ENCODE assay signal across 9 cellular contexts in genomic region chr2:3738454-3738853, GRCh38. TPM values are rescaled to one million over a fixed set of nuclear protein-coding genes. Genes with fewer than 3 reads are reported as not detected.
A peak's percentile ranks its signal among the peaks of the same experiment; 100 is the strongest.
DNase-seq lines count a peak whose midpoint lies in the region; ATAC-seq and TF ChIP-seq lines count a peak whose summit lies in the region.
"Had no signal": no experiment of that assay in that cellular context is flagged by ENCODE, and none has a peak within 500 bp of the region (broad histone marks: within the 10 kb centered on the region; RNA-seq: fewer than 3 reads in every experiment).

No MANE protein-coding gene starts in this region.

- TF ChIP-seq EP300 in transverse colon (IDR thresholded peaks at IDR 0.05; ENCODE audit: low read depth) = no peak

- DNase-seq in activated naive CD4-positive, alpha-beta T cell treated with anti-CD3 and anti-CD28 coated beads, Interleukin-2, amount 10 ng/mL, durations not matched to agents 7 days and 5 days = peak; percentile 32
- DNase-seq in activated naive CD4-positive, alpha-beta T cell treated with Interleukin-2 at 50 U/mL for 16 hours = no peak
- DNase-seq in LNCaP clone FGC (ENCODE audit: low read depth) = peak; percentile 35
- peak; percentile 33 for DNase-seq in activated CD8-positive, alpha-beta T cell treated with anti-CD3 and anti-CD28 coated beads, Interleukin-2, amount 10 ng/mL, durations not matched to agents 7 days and 5 days
- DNase-seq in renal cortical epithelial cell (ENCODE audit: low read depth) = peak; percentile 3
- no peak for DNase-seq in T1000 (lab: John Stamatoyannopoulos, UW)
- no peak for DNase-seq in sciatic nerve (ENCODE audit: low spot score)
- DNase-seq in transverse colon = no peak

- no peaks in the 10 kb centered on the region for H3K9me3 Mint-ChIP-seq in activated naive CD4-positive, alpha-beta T cell treated with anti-CD3 and anti-CD28 coated beads, Interleukin-2, amount 10 ng/mL, durations not matched to agents 7 days and 5 days
- H3K9me3 Mint-ChIP-seq in activated CD8-positive, alpha-beta T cell treated with anti-CD3 and anti-CD28 coated beads, Interleukin-2, amount 10 ng/mL, durations not matched to agents 7 days and 5 days (ENCODE audit: insufficient read depth) = no peaks in the 10 kb centered on the region
- H3K9me3 Mint-ChIP-seq: stimulated activated naive CD8-positive, alpha-beta T cell treated with anti-CD3 and anti-CD28 coated beads, Interleukin-15, Interleukin-2, amounts not matched to agents 100 ng/mL and 50 ng/mL, for 24 hours had no signal

- TF ChIP-seq POLR2A in transverse colon (IDR thresholded peaks at IDR 0.05) = no peak

- H3K36me3 ChIP-seq in transverse colon = no peaks in the 10 kb centered on the region

- no peaks in the 10 kb centered on the region for H3K36me3 Mint-ChIP-seq in activated naive CD4-positive, alpha-beta T cell treated with anti-CD3 and anti-CD28 coated beads, Interleukin-2, amount 10 ng/mL, durations not matched to agents 7 days and 5 days
- no peaks in the 10 kb centered on the region for H3K36me3 Mint-ChIP-seq in activated CD8-positive, alpha-beta T cell treated with anti-CD3 and anti-CD28 coated beads, Interleukin-2, amount 10 ng/mL, durations not matched to agents 7 days and 5 days (ENCODE audit: low read depth)

- H3K27me3 Mint-ChIP-seq in activated naive CD4-positive, alpha-beta T cell treated with anti-CD3 and anti-CD28 coated beads, Interleukin-2, amount 10 ng/mL, durations not matched to agents 7 days and 5 days = peaks cover 12% of the 10 kb centered on the region
- H3K27me3 Mint-ChIP-seq in activated CD8-positive, alpha-beta T cell treated with anti-CD3 and anti-CD28 coated beads, Interleukin-2, amount 10 ng/mL, durations not matched to agents 7 days and 5 days (ENCODE audit: low read depth) = peaks cover 6% of the 10 kb centered on the region

- H3K27ac ChIP-seq in transverse colon = no peak overlapping the region

- ATAC-seq in activated CD8-positive, alpha-beta T cell treated with anti-CD3 and anti-CD28 coated beads, Interleukin-2, amount 10 ng/mL, durations not matched to agents 7 days and 5 days = no peak
- ATAC-seq in sciatic nerve = no peak

- POLR2A ChIA-PET in activated CD8-positive, alpha-beta T cell treated with anti-CD3 and anti-CD28 coated beads, Interleukin-2, amount 10 ng/mL, durations not matched to agents 7 days and 5 days (lab: Charles Lee) = no interaction called here

- no peak overlapping the region for H3K4me3 ChIP-seq in LNCaP clone FGC (ENCODE audit: low read depth, low read length)
- H3K4me3 ChIP-seq in transverse colon = no peak overlapping the region

- intact Hi-C loops in sciatic nerve (cut with DNase I) (no loop called here), transverse colon (cut with DNase I; ENCODE audit: low total_unique reads) (no loop called here)

- no peaks in the 10 kb centered on the region for H3K27me3 ChIP-seq in transverse colon

- no peak overlapping the region for H3K27ac Mint-ChIP-seq in activated naive CD4-positive, alpha-beta T cell treated with anti-CD3 and anti-CD28 coated beads, Interleukin-2, amount 10 ng/mL, durations not matched to agents 7 days and 5 days
- H3K27ac Mint-ChIP-seq in activated CD8-positive, alpha-beta T cell treated with anti-CD3 and anti-CD28 coated beads, Interleukin-2, amount 10 ng/mL, durations not matched to agents 7 days and 5 days = no peak overlapping the region
- H3K27ac Mint-ChIP-seq: stimulated activated naive CD8-positive, alpha-beta T cell treated with anti-CD3 and anti-CD28 coated beads, Interleukin-15, Interleukin-2, amounts not matched to agents 100 ng/mL and 50 ng/mL, for 24 hours had no signal

- H3K4me1 ChIP-seq in transverse colon = no peaks in the 10 kb centered on the region

- WGBS in transverse colon (ENCODE audit: low coverage in 1 of 2), 2 donors = 32 to 55% methylated on average over 3 of the region's 3 CpGs

- H3K4me1 Mint-ChIP-seq in activated naive CD4-positive, alpha-beta T cell treated with anti-CD3 and anti-CD28 coated beads, Interleukin-2, amount 10 ng/mL, durations not matched to agents 7 days and 5 days = no peaks in the 10 kb centered on the region
- H3K4me1 Mint-ChIP-seq in activated CD8-positive, alpha-beta T cell treated with anti-CD3 and anti-CD28 coated beads, Interleukin-2, amount 10 ng/mL, durations not matched to agents 7 days and 5 days (ENCODE audit: low read depth) = no peaks in the 10 kb centered on the region

- CTCF ChIA-PET in activated naive CD4-positive, alpha-beta T cell treated with anti-CD3 and anti-CD28 coated beads, Interleukin-2, amount 10 ng/mL, durations not matched to agents 7 days and 5 days (lab: Charles Lee) = interaction anchor here (0.7 to 1.3 kb wide), 2 partner anchors 43 to 89 kb away, joined by 3 to 5 read pairs; no protein-coding TSS in a partner anchor
- CTCF ChIA-PET in activated CD8-positive, alpha-beta T cell treated with anti-CD3 and anti-CD28 coated beads, Interleukin-2, amount 10 ng/mL, durations not matched to agents 7 days and 5 days (lab: Charles Lee) = no interaction called here

- no peaks in the 10 kb centered on the region for H3K9me3 ChIP-seq in transverse colon

- no peak overlapping the region for H3K4me3 Mint-ChIP-seq in activated naive CD4-positive, alpha-beta T cell treated with anti-CD3 and anti-CD28 coated beads, Interleukin-2, amount 10 ng/mL, durations not matched to agents 7 days and 5 days
- no peak overlapping the region for H3K4me3 Mint-ChIP-seq in activated CD8-positive, alpha-beta T cell treated with anti-CD3 and anti-CD28 coated beads, Interleukin-2, amount 10 ng/mL, durations not matched to agents 7 days and 5 days
- H3K4me3 Mint-ChIP-seq: stimulated activated naive CD8-positive, alpha-beta T cell treated with anti-CD3 and anti-CD28 coated beads, Interleukin-15, Interleukin-2, amounts not matched to agents 100 ng/mL and 50 ng/mL, for 24 hours had no signal

- in situ Hi-C loops in transverse colon (cut with MboI; ENCODE audit: low pct_ligation_motif_present in 1 of 4, low pct_unique_long_range_greater_than_20kb in 1 of 4, low sequenced_read_pairs in 3 of 4) = no loop called here

- TF ChIP-seq CTCF in LNCaP clone FGC (IDR thresholded peaks at IDR 0.05; ENCODE audit: control insufficient read depth, extremely low read depth, insufficient read depth) (peak; percentile 61), transverse colon (IDR thresholded peaks at IDR 0.05) (no peak)

RNA-seq across cellular contexts. Expression of gene DCDC2C, which starts 35.1 kb away (rescaled TPM):
- not detected for total RNA-seq in activated CD8-positive, alpha-beta T cell treated with anti-CD3 and anti-CD28 coated beads, Interleukin-2, amount 10 ng/mL, durations not matched to agents 7 days and 5 days
- total RNA-seq in renal cortical epithelial cell (not detected in 2 replicates), sciatic nerve (4.6 TPM), transverse colon (not detected)

Comparison
In these comparisons a context has a peak if more than half of its experiments do, and no peak if none do; other contexts are left out.
1. DNase-seq: peak in activated naive CD4-positive, alpha-beta T cell treated with anti-CD3 and anti-CD28 coated beads, Interleukin-2, amount 10 ng/mL, durations not matched to agents 7 days and 5 days (single experiment), LNCaP clone FGC (single experiment), activated CD8-positive, alpha-beta T cell treated with anti-CD3 and anti-CD28 coated beads, Interleukin-2, amount 10 ng/mL, durations not matched to agents 7 days and 5 days (single experiment) and renal cortical epithelial cell (single experiment); none in activated naive CD4-positive, alpha-beta T cell treated with Interleukin-2 at 50 U/mL for 16 hours (single experiment), T1000 (single experiment), sciatic nerve (single experiment) and transverse colon (single experiment).